10 cellular contexts compared by ENCODE assay signal in the genomic region with DNA sequence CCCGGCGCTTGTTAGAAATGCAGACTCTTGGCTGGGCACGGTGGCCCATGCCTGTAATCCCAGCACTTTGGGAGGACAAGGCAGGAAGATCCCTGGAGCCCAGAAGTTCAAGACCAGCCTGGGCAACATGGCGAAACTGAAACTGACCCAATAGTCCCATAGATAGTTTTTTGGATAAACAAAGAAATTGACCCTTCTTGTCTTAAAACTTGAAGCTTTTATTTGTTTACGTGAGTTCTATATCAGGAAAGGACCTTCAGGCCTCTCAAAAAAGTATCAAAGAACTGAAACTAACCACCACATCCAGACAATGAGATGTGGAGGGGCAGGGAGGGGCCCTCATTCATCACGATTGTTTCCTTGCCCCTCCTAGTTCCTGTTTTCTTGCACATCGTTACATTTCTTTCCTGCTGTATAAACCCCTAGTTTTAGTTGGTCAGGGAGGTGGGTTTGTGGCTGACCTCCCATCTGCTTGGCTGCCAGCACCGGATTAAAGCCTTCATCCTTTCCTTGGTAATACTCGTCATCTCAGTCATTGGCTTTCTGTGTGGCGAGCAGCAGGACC. TPM values are rescaled to one million over a fixed set of nuclear protein-coding genes. Genes with fewer than 3 reads are reported as not detected.
A peak's percentile ranks its signal among the peaks of the same experiment; 100 is the strongest.
DNase-seq lines count a peak whose midpoint lies in the region; ATAC-seq and TF ChIP-seq lines count a peak whose summit lies in the region.
"Had no signal": no experiment of that assay in that cellular context is flagged by ENCODE, and none has a peak within 500 bp of the region (broad histone marks: within the 10 kb centered on the region; RNA-seq: fewer than 3 reads in every experiment).

No MANE protein-coding gene starts in this region.

- no peak for TF ChIP-seq POLR2A in Peyer's patch (IDR thresholded peaks at IDR 0.05)

- H3K9ac ChIP-seq in colonic mucosa (ENCODE audit: low read depth in 2 of 2, low read length in 2 of 2), result no peak overlapping the region

- H3K27me3 ChIP-seq in Peyer's patch, result no peaks in the 10 kb centered on the region
- no peaks in the 10 kb centered on the region for H3K27me3 ChIP-seq in left lung
- no peaks in the 10 kb centered on the region for H3K27me3 ChIP-seq in colonic mucosa
- no peaks in the 10 kb centered on the region for H3K27me3 ChIP-seq in effector memory CD4-positive, alpha-beta T cell (replicated peaks; ENCODE audit: control insufficient read depth, insufficient read depth, low read length, poor library complexity, severe bottlenecking)
- H3K27me3 ChIP-seq: gastroesophageal sphincter had no signal

- H3K36me3 ChIP-seq in Peyer's patch, result no peaks in the 10 kb centered on the region
- no peaks in the 10 kb centered on the region for H3K36me3 ChIP-seq in left lung
- H3K36me3 ChIP-seq in colonic mucosa, result no peaks in the 10 kb centered on the region
- no peaks in the 10 kb centered on the region for H3K36me3 ChIP-seq in effector memory CD4-positive, alpha-beta T cell (ENCODE audit: control insufficient read depth, insufficient read depth, low read length)
- H3K36me3 ChIP-seq: gastroesophageal sphincter had no signal

- H3K27ac ChIP-seq in Peyer's patch, result peak overlapping the region in 2 of 4 donors; percentile 79 to 83
- peak overlapping the region; percentile 2 to 38 for H3K27ac ChIP-seq in left lung
- no peak overlapping the region for H3K27ac ChIP-seq in colonic mucosa
- H3K27ac ChIP-seq in effector memory CD4-positive, alpha-beta T cell (ENCODE audit: insufficient read depth, low read length, poor library complexity, severe bottlenecking), result no peak overlapping the region
- H3K27ac ChIP-seq: gastroesophageal sphincter had no signal

- H3K4me3 ChIP-seq in Peyer's patch (no peak overlapping the region), left lung (no peak overlapping the region), colonic mucosa (no peak overlapping the region)
- no peak overlapping the region for H3K4me3 ChIP-seq in effector memory CD4-positive, alpha-beta T cell (ENCODE audit: insufficient read depth, low read depth, low read length, poor library complexity, severe bottlenecking)
- H3K4me3 ChIP-seq: gastroesophageal sphincter had no signal

- peak in 2 of 3 donors; percentile 76 to 82 for DNase-seq in Peyer's patch
- DNase-seq in left lung, result no peak
- no peak for DNase-seq in colonic mucosa
- DNase-seq in NCI-H526 treated with DMSO at 0.1 percent for 48 hours (lab: John Stamatoyannopoulos, UW), result no peak
- DNase-seq in effector memory CD4-positive, alpha-beta T cell, result no peak

- H3K4me1 ChIP-seq in Peyer's patch (peaks cover 4 to 29% (median 21%) of the 10 kb centered on the region in 4 donors), left lung (peaks cover 4 to 59% of the 10 kb centered on the region in 2 donors), colonic mucosa (peaks cover 12% of the 10 kb centered on the region)
- peaks cover 16% of the 10 kb centered on the region for H3K4me1 ChIP-seq in effector memory CD4-positive, alpha-beta T cell (ENCODE audit: control insufficient read depth, insufficient read depth, low read length, poor library complexity, severe bottlenecking)

- TF ChIP-seq CTCF in Peyer's patch (IDR thresholded peaks at IDR 0.05) (no peak), left lung (IDR thresholded peaks at IDR 0.05) (no peak), colonic mucosa (IDR thresholded peaks at IDR 0.05) (no peak)

- no peaks in the 10 kb centered on the region for H3K9me3 ChIP-seq in Peyer's patch
- no peaks in the 10 kb centered on the region for H3K9me3 ChIP-seq in left lung
- H3K9me3 ChIP-seq in colonic mucosa, result no peaks in the 10 kb centered on the region
- H3K9me3 ChIP-seq in effector memory CD4-positive, alpha-beta T cell (ENCODE audit: control insufficient read depth, low read length), result no peaks in the 10 kb centered on the region
- H3K9me3 ChIP-seq: gastroesophageal sphincter had no signal

- peak; percentile 34 for ATAC-seq in GM18511 (IDR thresholded peaks at IDR 0.05; ENCODE audit: unreplicated experiment)
- ATAC-seq in HG02763 (IDR thresholded peaks at IDR 0.05; ENCODE audit: unreplicated experiment), result peak; percentile 39
- no peak for ATAC-seq in left lung
- ATAC-seq in HG03342 (IDR thresholded peaks at IDR 0.05; ENCODE audit: unreplicated experiment), result no peak
- ATAC-seq: gastroesophageal sphincter had no signal

- intact Hi-C loops in left lung (cut with DNase I) (no loop called here), colonic mucosa (cut with DNase I) (no loop called here)

RNA-seq across cellular contexts. Expression of gene PRM1, which starts 29.9 kb away (rescaled TPM):
- not detected for total RNA-seq in Peyer's patch
- total RNA-seq in left lung, result not detected
- not detected for total RNA-seq in colonic mucosa
- total RNA-seq: gastroesophageal sphincter, H4 had no signal

RNA-seq across cellular contexts. Expression of gene RMI2, which starts 34.2 kb away (rescaled TPM):
- total RNA-seq in Peyer's patch (1 to 10 TPM; 2.3 to 6.6 (median 3.5) TPM), left lung (10 to 100 TPM in 1 of 2 donors, 1 to 10 TPM in 1; 9.6 to 14.1 TPM), colonic mucosa (10 to 100 TPM; 12.0 to 46.3 TPM)

RNA-seq across cellular contexts. Expression of gene PRM2, which starts 34.8 kb away (rescaled TPM):
- total RNA-seq in Peyer's patch (not detected), left lung (not detected), colonic mucosa (not detected)
- total RNA-seq: gastroesophageal sphincter, H4 had no signal

RNA-seq across cellular contexts. Expression of gene PRM3, which starts 37.6 kb away (rescaled TPM):
- total RNA-seq in Peyer's patch (not detected), left lung (not detected), colonic mucosa (not detected)
- total RNA-seq: gastroesophageal sphincter, H4 had no signal

RNA-seq across cellular contexts. Expression of gene TNP2, which starts 42.0 kb away (rescaled TPM):
- total RNA-seq in Peyer's patch (not detected), left lung (not detected), colonic mucosa (not detected)
- total RNA-seq: gastroesophageal sphincter, H4 had no signal

Comparison
In these comparisons a context has a peak if more than half of its experiments do, and no peak if none do; other contexts are left out.
1. ATAC-seq: peak in GM18511 (single experiment) and HG02763 (single experiment); none in left lung (single experiment) and HG03342 (single experiment).
2. DNase-seq: peak in Peyer's patch (2 of 3); none in left lung (0 of 2), colonic mucosa (single experiment), NCI-H526 treated with DMSO at 0.1 percent for 48 hours (single experiment) and effector memory CD4-positive, alpha-beta T cell (0 of 3).
3. H3K27ac ChIP-seq: peak in left lung (2 of 2); none in colonic mucosa (single experiment) and effector memory CD4-positive, alpha-beta T cell (single experiment).